Comparison of ENCODE assay signal across 17 cellular contexts in genomic region chr1:28064064-28064463, GRCh38. TPM values are rescaled to one million over a fixed set of nuclear protein-coding genes. Genes with fewer than 3 reads are reported as not detected.
A peak's percentile ranks its signal among the peaks of the same experiment; 100 is the strongest.
DNase-seq lines count a peak whose midpoint lies in the region; ATAC-seq and TF ChIP-seq lines count a peak whose summit lies in the region.
"Had no signal": no experiment of that assay in that cellular context is flagged by ENCODE, and none has a peak within 500 bp of the region (broad histone marks: within the 10 kb centered on the region; RNA-seq: fewer than 3 reads in every experiment).

No MANE protein-coding gene starts in this region.

- intact Hi-C loops in psoas muscle (cut with DNase I) = no loop called here

- H3K4me3 ChIP-seq in astrocyte of the spinal cord (ENCODE audit: low read depth, low read length) (no peak overlapping the region), psoas muscle (no peak overlapping the region)
- H3K4me3 ChIP-seq: neural progenitor cell, SJCRH30, suprapubic skin had no signal

- ATAC-seq in psoas muscle (no peak), GM21529 (IDR thresholded peaks at IDR 0.05; ENCODE audit: unreplicated experiment) (no peak)

- TF ChIP-seq CTCF in astrocyte of the spinal cord (IDR thresholded peaks at IDR 0.05; ENCODE audit: low read depth, low read length) (no peak), psoas muscle (IDR thresholded peaks at IDR 0.05) (no peak)

- WGBS in psoas muscle, 3 donors = 75 to 78% (median 76%) methylated on average over 5 of the region's 5 CpGs

- H3K4me1 ChIP-seq in psoas muscle = peaks cover 6% of the 10 kb centered on the region
- H3K4me1 ChIP-seq: neural progenitor cell, suprapubic skin had no signal

- no peak overlapping the region for H3K27ac ChIP-seq in psoas muscle
- H3K27ac ChIP-seq: HL-60, neural progenitor cell, SJCRH30, suprapubic skin had no signal

- DNase-seq in GM03348 (ENCODE audit: low spot score) (peak; percentile 25), MV-4-11 (lab: John Stamatoyannopoulos, UW) (peak; percentile 29), astrocyte of the spinal cord (ENCODE audit: low read depth, low spot score) (peak; percentile 56), hepatic stellate cell (ENCODE audit: low spot score) (peak; percentile 7), NCI-H345 (lab: John Stamatoyannopoulos, UW) (no peak), psoas muscle (no peak), superior temporal gyrus (ENCODE audit: extremely low spot score) (no peak)
- DNase-seq: CD4-positive, alpha-beta memory T cell; effector memory CD4-positive, alpha-beta T cell; hippocampal formation; NCI-H1105 treated with DMSO at 0.1 percent for 48 hours; NCI-H748 treated with DMSO at 0.1 percent for 48 hours; SJCRH30 had no signal

- in situ Hi-C loops in astrocyte of the spinal cord (cut with HindIII; ENCODE audit: low sequenced_read_pairs) = no loop called here

- peaks cover 0 to 8% of the 10 kb centered on the region in 2 donors for H3K36me3 ChIP-seq in psoas muscle (ENCODE audit: insufficient read depth in 1 of 2, low read depth in 1 of 2)
- H3K36me3 ChIP-seq: neural progenitor cell had no signal

- H3K27me3 ChIP-seq in psoas muscle (ENCODE audit: insufficient read depth in 3 of 3, low read length in 2 of 3) = no peaks in the 10 kb centered on the region
- H3K27me3 ChIP-seq: neural progenitor cell, SJCRH30, suprapubic skin had no signal

- H3K9me3 ChIP-seq in psoas muscle = no peaks in the 10 kb centered on the region
- H3K9me3 ChIP-seq: SJCRH30, suprapubic skin had no signal

RNA-seq across cellular contexts. Expression of gene EYA3, which starts 24.3 kb away (rescaled TPM):
- 10 to 100 TPM; 13.1 to 15.3 (median 14.0) TPM for total RNA-seq in psoas muscle
- 10 to 100 TPM in 1 of 3 donors, 1 to 10 TPM in 2; 3.6 to 10.8 (median 5.1) TPM for polyA plus RNA-seq in psoas muscle

Comparison
In these comparisons a context has a peak if more than half of its experiments do, and no peak if none do; other contexts are left out.
1. DNase-seq: peak in GM03348 (single experiment), MV-4-11 (single experiment), astrocyte of the spinal cord (single experiment) and hepatic stellate cell (single experiment); none in NCI-H345 (single experiment), psoas muscle (0 of 2) and superior temporal gyrus (single experiment).